Comparison of ENCODE assay signal across 27 cellular contexts in the genomic region with DNA sequence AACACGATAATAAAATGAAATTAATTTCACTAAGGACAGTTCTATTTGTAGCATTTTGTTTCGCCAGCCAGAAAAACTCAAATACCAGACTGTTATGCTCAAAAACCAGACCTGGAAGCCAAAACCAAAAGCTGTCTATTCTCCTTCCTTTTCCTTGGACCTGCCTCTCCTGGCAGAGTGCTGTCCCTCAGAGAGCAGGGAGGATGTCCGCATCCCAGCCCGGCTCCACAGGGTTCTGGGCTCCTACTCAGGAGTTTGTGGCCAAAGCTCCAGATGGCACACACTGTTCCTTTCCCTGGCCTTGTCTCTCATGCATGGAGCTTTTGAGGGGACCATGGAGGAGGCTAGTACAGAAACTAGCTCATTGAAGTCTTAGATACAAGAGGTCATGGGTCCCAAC. TPM values are rescaled to one million over a fixed set of nuclear protein-coding genes. Genes with fewer than 3 reads are reported as not detected.
DNase-seq lines count a peak whose midpoint lies in the region; ATAC-seq and TF ChIP-seq lines count a peak whose summit lies in the region.
"Had no signal": no experiment of that assay in that cellular context is flagged by ENCODE, and none has a peak within 500 bp of the region (broad histone marks: within the 10 kb centered on the region; RNA-seq: fewer than 3 reads in every experiment).

No MANE protein-coding gene starts in this region.

- no peak for TF ChIP-seq POLR2A in gastroesophageal sphincter (IDR thresholded peaks at IDR 0.05)

- peaks cover 0 to 52% (median 3%) of the 10 kb centered on the region in 3 donors for H3K4me1 ChIP-seq in gastroesophageal sphincter
- peaks cover 0 to 55% (median 20%) of the 10 kb centered on the region in 4 donors for H3K4me1 ChIP-seq in tibial artery
- H3K4me1 ChIP-seq: suprapubic skin had no signal

- WGBS in gastroesophageal sphincter (ENCODE audit: low coverage in 1 of 2), 2 donors = 17 to 41% methylated on average over 4 of the region's 4 CpGs

- intact Hi-C loops in tibial artery (cut with DNase I; ENCODE audit: low total_unique reads) = no loop called here

- no peak for TF ChIP-seq EP300 in gastroesophageal sphincter (IDR thresholded peaks at IDR 0.05)

- H3K36me3 ChIP-seq in gastroesophageal sphincter (no peaks in the 10 kb centered on the region), tibial artery (no peaks in the 10 kb centered on the region)
- H3K36me3 ChIP-seq: suprapubic skin had no signal

- H3K9me3 ChIP-seq in gastroesophageal sphincter = no peaks in the 10 kb centered on the region
- no peaks in the 10 kb centered on the region for H3K9me3 ChIP-seq in tibial artery
- H3K9me3 ChIP-seq: suprapubic skin had no signal

- H3K4me3 ChIP-seq in gastroesophageal sphincter (no peak overlapping the region), tibial artery (peak overlapping the region; percentile 9 to 30)
- H3K4me3 ChIP-seq: GM23338, lung, smooth muscle cell, suprapubic skin had no signal

- DNase-seq in NCI-H446 treated with DMSO at 0.1 percent for 48 hours (lab: John Stamatoyannopoulos, UW) = peak; percentile 73
- DNase-seq in medulla oblongata (ENCODE audit: extremely low spot score) = peak; percentile 57
- DNase-seq in tibial artery = peak; percentile 68 to 89
- no peak for DNase-seq in NCI-H1048 (lab: John Stamatoyannopoulos, UW)
- DNase-seq: ACHN; activated CD4-positive, alpha-beta T cell treated with anti-CD3 and anti-CD28 coated beads, Interleukin-2, amount 50 U/mL, for 48 hours; activated naive CD4-positive, alpha-beta T cell; activated T-cell treated with anti-CD3 and anti-CD28 coated beads, Interleukin-2, amount 50 U/mL, for 72 hours; DMS53; effector CD4-positive, alpha-beta T cell; GDM1; MV-4-11; NCI-H774; SIG-M5; stimulated activated naive CD4-positive, alpha-beta T cell treated with Interleukin-2 at 50 U/mL for 16 hours had no signal

- H3K27ac ChIP-seq in gastroesophageal sphincter (peak overlapping the region in 3 of 4 donors; percentile 48 to 62 (median 56)), tibial artery (peak overlapping the region; percentile 64 to 70)
- H3K27ac ChIP-seq: suprapubic skin had no signal

- ATAC-seq in gastroesophageal sphincter (peak; percentile 75), HG03571 (IDR thresholded peaks at IDR 0.05; ENCODE audit: unreplicated experiment) (no peak), GM18858 (IDR thresholded peaks at IDR 0.05; ENCODE audit: unreplicated experiment) (no peak)
- ATAC-seq: activated CD4-positive, CD25-positive, alpha-beta regulatory T cell treated with anti-CD3 and anti-CD28 coated beads, Interleukin-2, amount 50 U/mL, for 24 hours; activated T-cell treated with anti-CD3 and anti-CD28 coated beads, Interleukin-2, amount 50 U/mL, for 72 hours; GM23338; natural killer cell treated with Interleukin-12 subunit alpha and Interleukin-12 subunit beta and Interleukin-15 and Interleukin-18, amount 100 ng/mL, for 72 hours; Panc1 had no signal

- no peaks in the 10 kb centered on the region for H3K27me3 ChIP-seq in gastroesophageal sphincter
- no peaks in the 10 kb centered on the region for H3K27me3 ChIP-seq in tibial artery
- H3K27me3 ChIP-seq: suprapubic skin had no signal

- TF ChIP-seq CTCF in gastroesophageal sphincter (IDR thresholded peaks at IDR 0.05) (no peak), tibial artery (IDR thresholded peaks at IDR 0.05) (no peak)

RNA-seq across cellular contexts. Expression of a gene that starts 41.9 kb away (rescaled TPM):
- total RNA-seq in gastroesophageal sphincter = 10 to 100 TPM; 21.1 to 52.1 (median 37.6) TPM
- total RNA-seq: activated T-cell treated with anti-CD3 and anti-CD28 coated beads, Interleukin-2, amount 50 U/mL, for 72 hours; GM23338; natural killer cell treated with Interleukin-12 subunit alpha and Interleukin-12 subunit beta and Interleukin-15 and Interleukin-18, amount 100 ng/mL, for 72 hours; renal cortical epithelial cell; T-helper 2 cell treated with Interferon-gamma antibody and Interleukin-4, amounts not matched to agents 100 ng/mL and 5 ng/mL, for 36 hours had no signal

Comparison
In these comparisons a context has a peak if more than half of its experiments do, and no peak if none do; other contexts are left out.
1. H3K4me3 ChIP-seq: peak in tibial artery (2 of 2); none in gastroesophageal sphincter (0 of 2).